16 cellular contexts compared by ENCODE assay signal in the genomic region with DNA sequence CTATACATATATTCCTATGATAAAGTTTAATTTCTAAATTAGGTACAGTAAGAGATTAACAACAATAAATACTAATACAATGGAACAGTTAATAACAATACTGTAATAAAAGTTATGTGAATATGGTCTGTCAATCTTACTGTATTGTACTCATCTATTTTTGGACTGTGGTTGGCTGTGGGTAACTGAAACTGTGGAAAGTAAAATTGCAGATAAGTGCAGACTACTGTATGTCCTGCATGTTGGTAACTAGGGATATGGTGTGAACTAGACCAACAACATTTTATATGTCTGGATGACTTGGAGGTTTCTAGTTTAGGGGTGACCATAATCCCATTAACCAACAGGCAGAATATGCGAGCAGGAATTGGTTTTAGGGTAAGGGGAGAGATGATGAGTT. TPM values are rescaled to one million over a fixed set of nuclear protein-coding genes. Genes with fewer than 3 reads are reported as not detected.
DNase-seq lines count a peak whose midpoint lies in the region; ATAC-seq and TF ChIP-seq lines count a peak whose summit lies in the region.
"Had no signal": no experiment of that assay in that cellular context is flagged by ENCODE, and none has a peak within 500 bp of the region (broad histone marks: within the 10 kb centered on the region; RNA-seq: fewer than 3 reads in every experiment).

No MANE protein-coding gene starts in this region.

- POLR2A ChIA-PET in HEK293 (lab: Yijun Ruan, JAX): no interaction called here

- peak overlapping the region in 6 of 11 experiments; percentile 10 to 63 (median 11); a peak in 7 of 22 replicates for H3K4me2 ChIP-seq in BLaER1 treated with 17β-estradiol and CSF1 and Interleukin-3, amounts not matched to agents 10 nM and 100 nM

- peaks cover 0 to 28% (median 4%) of the 10 kb centered on the region in 11 experiments; a peak in 5 of 22 replicates for H4K20me1 ChIP-seq in BLaER1 treated with 17β-estradiol and CSF1 and Interleukin-3, amounts not matched to agents 10 nM and 100 nM

- H3K9ac ChIP-seq in BLaER1 treated with 17β-estradiol and CSF1 and Interleukin-3, amounts not matched to agents 10 nM and 100 nM: no peak overlapping the region

- no peak overlapping the region for H3K4me3 ChIP-seq in BLaER1 treated with 17β-estradiol and CSF1 and Interleukin-3, amounts not matched to agents 10 nM and 100 nM
- H3K4me3 ChIP-seq in HEK293 (ENCODE audit: low read depth, low read length): no peak overlapping the region
- H3K4me3 ChIP-seq: Peyer's patch had no signal

- H3K4me3 Mint-ChIP-seq in endothelial cell (ENCODE audit: unreplicated experiment) (no peak overlapping the region), progenitor cell of endocrine pancreas (ENCODE audit: low read depth) (no peak overlapping the region)
- H3K4me3 Mint-ChIP-seq in stimulated activated memory B cell treated with anti-CD40 and anti-IgM and Interleukin-4, amounts not matched to agents 10 μg/mL and 1 μg/mL and 100 μg/mL, for 72 hours: no peak overlapping the region

- H3K4me1 Mint-ChIP-seq in endothelial cell (ENCODE audit: unreplicated experiment): peaks cover 50% of the 10 kb centered on the region
- H3K4me1 Mint-ChIP-seq in stimulated activated memory B cell treated with anti-CD40 and anti-IgM and Interleukin-4, amounts not matched to agents 10 μg/mL and 1 μg/mL and 100 μg/mL, for 72 hours: peaks cover 15% of the 10 kb centered on the region
- peaks cover 33% of the 10 kb centered on the region for H3K4me1 Mint-ChIP-seq in progenitor cell of endocrine pancreas (ENCODE audit: low read depth)

- TF ChIP-seq CTCF in HEK293 (tag by site-specific recombination; IDR thresholded peaks at IDR 0.05) (no peak), endothelial cell (IDR thresholded peaks at IDR 0.05; ENCODE audit: unreplicated experiment) (no peak), progenitor cell of endocrine pancreas (IDR thresholded peaks at IDR 0.05; ENCODE audit: unreplicated experiment) (no peak)

- ATAC-seq in stimulated activated memory B cell treated with anti-CD40 and anti-IgM and Interleukin-4, amounts not matched to agents 10 μg/mL and 1 μg/mL and 100 μg/mL, for 72 hours: no peak
- ATAC-seq: Right ventricle myocardium inferior had no signal

- H3K36me3 Mint-ChIP-seq in endothelial cell (ENCODE audit: low read depth, unreplicated experiment) (no peaks in the 10 kb centered on the region), progenitor cell of endocrine pancreas (ENCODE audit: insufficient read depth) (peaks cover 2% of the 10 kb centered on the region)
- peaks cover 5% of the 10 kb centered on the region for H3K36me3 Mint-ChIP-seq in stimulated activated memory B cell treated with anti-CD40 and anti-IgM and Interleukin-4, amounts not matched to agents 10 μg/mL and 1 μg/mL and 100 μg/mL, for 72 hours

- peaks cover 0 to 29% (median 15%) of the 10 kb centered on the region in 10 experiments; a peak in 15 of 20 replicates for H3K4me1 ChIP-seq in BLaER1 treated with 17β-estradiol and CSF1 and Interleukin-3, amounts not matched to agents 10 nM and 100 nM
- H3K4me1 ChIP-seq in HEK293 (ENCODE audit: control insufficient read depth, insufficient read depth, low read length): peaks cover 47% of the 10 kb centered on the region

- H3K9me3 Mint-ChIP-seq in endothelial cell (ENCODE audit: unreplicated experiment) (no peaks in the 10 kb centered on the region), progenitor cell of endocrine pancreas (ENCODE audit: low read depth) (peaks cover 7% of the 10 kb centered on the region)
- no peaks in the 10 kb centered on the region for H3K9me3 Mint-ChIP-seq in stimulated activated memory B cell treated with anti-CD40 and anti-IgM and Interleukin-4, amounts not matched to agents 10 μg/mL and 1 μg/mL and 100 μg/mL, for 72 hours

- H3K27me3 Mint-ChIP-seq in endothelial cell (ENCODE audit: unreplicated experiment) (peaks cover 3% of the 10 kb centered on the region), progenitor cell of endocrine pancreas (no peaks in the 10 kb centered on the region)
- H3K27me3 Mint-ChIP-seq in stimulated activated memory B cell treated with anti-CD40 and anti-IgM and Interleukin-4, amounts not matched to agents 10 μg/mL and 1 μg/mL and 100 μg/mL, for 72 hours: no peaks in the 10 kb centered on the region

- H3K27me3 ChIP-seq in BLaER1 treated with 17β-estradiol and CSF1 and Interleukin-3, amounts not matched to agents 10 nM and 100 nM: no peaks in the 10 kb centered on the region
- H3K27me3 ChIP-seq: Peyer's patch had no signal

- peaks cover 31 to 60% (median 51%) of the 10 kb centered on the region in 11 experiments for H3K9me3 ChIP-seq in BLaER1 treated with 17β-estradiol and CSF1 and Interleukin-3, amounts not matched to agents 10 nM and 100 nM (replicated peaks in 1 of 11)
- no peaks in the 10 kb centered on the region for H3K9me3 ChIP-seq in HEK293 (ENCODE audit: control insufficient read depth, insufficient read depth, low read depth, low read length)
- H3K9me3 ChIP-seq: Peyer's patch had no signal

- DNase-seq in MV-4-11 (lab: John Stamatoyannopoulos, UW) (peak; percentile 59), endothelial cell (ENCODE audit: low spot score) (no peak), progenitor cell of endocrine pancreas (ENCODE audit: low spot score, unreplicated experiment) (no peak), NCI-H2107 treated with DMSO at 0.1 percent for 48 hours (lab: John Stamatoyannopoulos, UW; ENCODE audit: unreplicated experiment) (no peak)
- DNase-seq: AML-193, DND-41, H7, NCI-H187, NCI-H345, NCI-H524 treated with DMSO at 0.1 percent for 48 hours, Peyer's patch, SW 1271 had no signal

- CTCF ChIA-PET in HEK293 (lab: Yijun Ruan, JAX): interaction anchor here (1.1 kb wide), 1 partner anchor 153 kb away, joined by 3 read pairs; no protein-coding TSS in a partner anchor

- H3K36me3 ChIP-seq in BLaER1 treated with 17β-estradiol and CSF1 and Interleukin-3, amounts not matched to agents 10 nM and 100 nM: peaks cover 0 to 52% (median 22%) of the 10 kb centered on the region in 11 experiments; a peak in 17 of 22 replicates
- no peaks in the 10 kb centered on the region for H3K36me3 ChIP-seq in HEK293 (ENCODE audit: control insufficient read depth in 2 of 2, insufficient read depth in 1 of 2, low read length in 2 of 2)
- H3K36me3 ChIP-seq: Peyer's patch had no signal

- peak overlapping the region; percentile 48 for H3K27ac Mint-ChIP-seq in endothelial cell (ENCODE audit: unreplicated experiment)
- no peak overlapping the region for H3K27ac Mint-ChIP-seq in stimulated activated memory B cell treated with anti-CD40 and anti-IgM and Interleukin-4, amounts not matched to agents 10 μg/mL and 1 μg/mL and 100 μg/mL, for 72 hours
- H3K27ac Mint-ChIP-seq in progenitor cell of endocrine pancreas: no peak overlapping the region

- no peak overlapping the region for H3K27ac ChIP-seq in BLaER1 treated with 17β-estradiol and CSF1 and Interleukin-3, amounts not matched to agents 10 nM and 100 nM
- no peak overlapping the region for H3K27ac ChIP-seq in HEK293 (ENCODE audit: extremely low read depth, low read depth, low read length)
- H3K27ac ChIP-seq: Peyer's patch had no signal

TF ChIP-seq in HEK293, 187 proteins besides CTCF, POLR2A, EP300 and RAD21:
- TF ChIP-seq TCF7L2 (IDR thresholded peaks at IDR 0.05; ENCODE audit: borderline replicate concordance, low read depth, low read length): no peak
- no peak for TF ChIP-seq ZNF837 (tag by site-specific recombination; IDR thresholded peaks at IDR 0.05)
- no peak for TF ChIP-seq ZBTB49 (tag by site-specific recombination; IDR thresholded peaks at IDR 0.05; ENCODE audit: low read depth)
- no peak for TF ChIP-seq ZNF350 (tag by site-specific recombination; IDR thresholded peaks at IDR 0.05)
- peak; percentile 24; the same call in 1 of the 2 replicates for TF ChIP-seq PRDM4 (tag by site-specific recombination; IDR thresholded peaks at IDR 0.05)
- no peak for TF ChIP-seq ZNF292 (tag by site-specific recombination; IDR thresholded peaks at IDR 0.05; ENCODE audit: borderline replicate concordance, low read depth)
- TF ChIP-seq ZNF549 (tag by site-specific recombination; IDR thresholded peaks at IDR 0.05): no peak
- TF ChIP-seq ZNF366 (tag by site-specific recombination; conservative IDR thresholded peaks at IDR 0.05): no peak
- no peak for TF ChIP-seq MEIS1 (CRISPR knock-in tag; IDR thresholded peaks at IDR 0.05; ENCODE audit: borderline replicate concordance)

RNA-seq across cellular contexts. Expression of gene PHLPP1, which starts 23.3 kb away (rescaled TPM):
- 47.3 TPM for total RNA-seq in endothelial cell (ENCODE audit: unreplicated experiment)
- total RNA-seq in progenitor cell of endocrine pancreas: 16.5 and 18.0 TPM in 2 replicates
